30 cellular contexts compared by ENCODE assay signal in genomic region chr11:46234261-46234660, GRCh38. TPM values are rescaled to one million over a fixed set of nuclear protein-coding genes. Genes with fewer than 3 reads are reported as not detected.
DNase-seq lines count a peak whose midpoint lies in the region; ATAC-seq, FAIRE-seq and TF ChIP-seq lines count a peak whose summit lies in the region.
"Had no signal": no experiment of that assay in that cellular context is flagged by ENCODE, and none has a peak within 500 bp of the region (broad histone marks: within the 10 kb centered on the region; RNA-seq: fewer than 3 reads in every experiment).

No MANE protein-coding gene starts in this region.

- H3K27me3 ChIP-seq in IMR-90 (ENCODE audit: control insufficient read depth, insufficient read depth, low read length), result no peaks in the 10 kb centered on the region
- H3K27me3 ChIP-seq in K562 (ENCODE audit: control insufficient read depth in 2 of 2, insufficient read depth in 2 of 2, low read length in 2 of 2), result no peaks in the 10 kb centered on the region
- H3K27me3 ChIP-seq in breast epithelium, result no peaks in the 10 kb centered on the region
- H3K27me3 ChIP-seq: adrenal gland, body of pancreas, upper lobe of left lung had no signal

- DNase-seq in NCI-H1417 (lab: John Stamatoyannopoulos, UW) (peak in 2 of 3 experiments; percentile 13 to 64), NCI-H1417 treated with DMSO at 0.1 percent for 48 hours (lab: John Stamatoyannopoulos, UW) (no peak), IMR-90 (no peak), K562 (ENCODE audit: extremely low read depth in 1 of 4, low spot score in 3 of 4) (no peak), nephron progenitor cell (peak; percentile 66), NCI-H2081 treated with DMSO at 0.1 percent for 48 hours (lab: John Stamatoyannopoulos, UW) (no peak), breast epithelium (ENCODE audit: low spot score in 2 of 2) (no peak), T-helper 2 cell (no peak)
- DNase-seq: 8988T; activated CD4-positive, alpha-beta memory T cell treated with anti-CD3 and anti-CD28 coated beads for 36 hours; activated naive CD4-positive, alpha-beta T cell treated with anti-CD3 and anti-CD28 coated beads, Interleukin-2, amount 10 ng/mL, durations not matched to agents 7 days and 5 days; body of pancreas; Caco-2; DMS53; foreskin melanocyte; HCEC 1CT; Kasumi-1; kidney glomerular epithelial cell; lower lobe of right lung; natural killer cell; NCI-H187 treated with DMSO at 0.1 percent for 48 hours; NCI-H446 treated with DMSO at 0.1 percent for 48 hours; substantia nigra; upper lobe of left lung had no signal

- TF ChIP-seq RAD21 in IMR-90 (IDR thresholded peaks at IDR 0.05; ENCODE audit: low read length), result no peak
- no peak for TF ChIP-seq RAD21 in K562 (CRISPR knock-in tag; conservative IDR thresholded peaks at IDR 0.05 in 1 of 2, IDR thresholded peaks at IDR 0.05 in 1 of 2)

- H2AK9ac ChIP-seq in IMR-90 (replicated peaks; ENCODE audit: low read depth, low read length, poor library complexity), result no peak overlapping the region

- H3K9me1 ChIP-seq in IMR-90 (ENCODE audit: insufficient read depth, low read length), result peaks cover 3% of the 10 kb centered on the region; the same call in 1 of the 2 replicates
- no peaks in the 10 kb centered on the region for H3K9me1 ChIP-seq in K562 (ENCODE audit: control insufficient read depth, insufficient read depth, low read length)

- H4K91ac ChIP-seq in IMR-90 (ENCODE audit: insufficient read depth, low read depth, low read length), result no peak overlapping the region

- peak overlapping the region; percentile 55 for H3K4me3 Mint-ChIP-seq in nephron progenitor cell
- H3K4me3 Mint-ChIP-seq: activated CD4-positive, alpha-beta memory T cell treated with anti-CD3 and anti-CD28 coated beads for 36 hours; activated naive CD4-positive, alpha-beta T cell treated with anti-CD3 and anti-CD28 coated beads, Interleukin-2, amount 10 ng/mL, durations not matched to agents 7 days and 5 days; activated T-helper 1 cell treated with anti-CD3 and anti-CD28 coated beads, Interleukin-12 subunit alpha, Interleukin-12 subunit beta, Interleukin-2, Interleukin-4 antibody, amounts not matched to agents 30 ng/mL and 10 ng/mL and 1 ng/mL, durations not matched to agents 14 hours and 24 hours and 36 hours; natural killer cell; stimulated activated memory B cell treated with anti-CD40 and anti-IgM and Interleukin-4, amounts not matched to agents 10 μg/mL and 1 μg/mL and 100 μg/mL, for 72 hours had no signal

- H3K27me3 Mint-ChIP-seq in nephron progenitor cell (ENCODE audit: low read depth, poor library complexity), result peaks cover 25% of the 10 kb centered on the region

- H2BK20ac ChIP-seq in IMR-90 (ENCODE audit: low read depth, low read length), result no peak overlapping the region

- H4K20me1 ChIP-seq in IMR-90 (ENCODE audit: insufficient read depth, low read length) (no peaks in the 10 kb centered on the region), K562 (replicated peaks; ENCODE audit: control insufficient read depth, insufficient read depth, low read length) (no peaks in the 10 kb centered on the region)

- peaks cover 16% of the 10 kb centered on the region for H3K9me3 Mint-ChIP-seq in nephron progenitor cell
- H3K9me3 Mint-ChIP-seq: activated CD4-positive, alpha-beta memory T cell treated with anti-CD3 and anti-CD28 coated beads for 36 hours; activated naive CD4-positive, alpha-beta T cell treated with anti-CD3 and anti-CD28 coated beads, Interleukin-2, amount 10 ng/mL, durations not matched to agents 7 days and 5 days; activated T-helper 1 cell treated with anti-CD3 and anti-CD28 coated beads, Interleukin-12 subunit alpha, Interleukin-12 subunit beta, Interleukin-2, Interleukin-4 antibody, amounts not matched to agents 30 ng/mL and 10 ng/mL and 1 ng/mL, durations not matched to agents 14 hours and 24 hours and 36 hours; natural killer cell had no signal

- dilution Hi-C loops in IMR-90 (cut with HindIII; ENCODE audit: low sequenced_read_pairs, unreplicated experiment), result no loop called here

- H3K27ac Mint-ChIP-seq in nephron progenitor cell, result peak overlapping the region; percentile 18
- H3K27ac Mint-ChIP-seq: activated CD4-positive, alpha-beta memory T cell treated with anti-CD3 and anti-CD28 coated beads for 36 hours; activated naive CD4-positive, alpha-beta T cell treated with anti-CD3 and anti-CD28 coated beads, Interleukin-2, amount 10 ng/mL, durations not matched to agents 7 days and 5 days; activated T-helper 1 cell treated with anti-CD3 and anti-CD28 coated beads, Interleukin-12 subunit alpha, Interleukin-12 subunit beta, Interleukin-2, Interleukin-4 antibody, amounts not matched to agents 30 ng/mL and 10 ng/mL and 1 ng/mL, durations not matched to agents 14 hours and 24 hours and 36 hours; natural killer cell; stimulated activated memory B cell treated with anti-CD40 and anti-IgM and Interleukin-4, amounts not matched to agents 10 μg/mL and 1 μg/mL and 100 μg/mL, for 72 hours had no signal

- no peaks in the 10 kb centered on the region for H3K36me3 ChIP-seq in IMR-90 (ENCODE audit: control insufficient read depth, insufficient read depth, low read length)
- H3K36me3 ChIP-seq in K562 (ENCODE audit: control insufficient read depth, insufficient read depth, low read length), result no peaks in the 10 kb centered on the region
- no peaks in the 10 kb centered on the region for H3K36me3 ChIP-seq in breast epithelium
- H3K36me3 ChIP-seq: adrenal gland, lower lobe of right lung, upper lobe of left lung had no signal

- H3K18ac ChIP-seq in IMR-90 (ENCODE audit: low read depth, low read length), result no peak overlapping the region

- no peak for FAIRE-seq in K562 (lab: Jason Lieb, UNC)
- FAIRE-seq: GM12892 had no signal

- H3K79me1 ChIP-seq in IMR-90 (ENCODE audit: low read depth in 1 of 2, low read length in 2 of 2), result peaks cover 4 to 7% of the 10 kb centered on the region in 2 experiments; a peak in 3 of 4 replicates

- H3K14ac ChIP-seq in IMR-90 (replicated peaks; ENCODE audit: low read depth, low read length), result no peak overlapping the region; the same call in 1 of the 2 replicates

- ATAC-seq in IMR-90 (ENCODE audit: low read depth) (no peak), K562 (no peak)
- ATAC-seq: activated CD4-positive, CD25-positive, alpha-beta regulatory T cell treated with anti-CD3 and anti-CD28 coated beads, Interleukin-2, amount 50 U/mL, for 24 hours; body of pancreas; lower lobe of right lung; natural killer cell; stimulated activated memory B cell treated with anti-CD40 and anti-IgM and Interleukin-4, amounts not matched to agents 10 μg/mL and 1 μg/mL and 100 μg/mL, for 72 hours had no signal

- no peak overlapping the region for H2BK120ac ChIP-seq in IMR-90 (ENCODE audit: low read depth, low read length)

- H3K9ac ChIP-seq in IMR-90 (ENCODE audit: low read depth, low read length), result no peak overlapping the region
- peak overlapping the region in 1 of 2 experiments; percentile 14; a peak in 1 of 4 replicates for H3K9ac ChIP-seq in K562 (ENCODE audit: insufficient read depth in 1 of 2, low read depth in 2 of 2, low read length in 2 of 2)

- H3K23ac ChIP-seq in IMR-90 (ENCODE audit: low read depth, low read length), result no peak overlapping the region

- H3K4me2 ChIP-seq in IMR-90 (ENCODE audit: low read depth, low read length) (no peak overlapping the region), K562 (ENCODE audit: insufficient read depth, low read length) (no peak overlapping the region)

- H3K9me3 ChIP-seq in IMR-90 (ENCODE audit: control insufficient read depth, insufficient read depth, low read length) (peaks cover 2% of the 10 kb centered on the region; the same call in 1 of the 2 replicates), K562 (replicated peaks; ENCODE audit: control insufficient read depth, insufficient read depth, low read depth, low read length) (peaks cover 2% of the 10 kb centered on the region; the same call in 1 of the 2 replicates), breast epithelium (no peaks in the 10 kb centered on the region)
- H3K9me3 ChIP-seq: adrenal gland, body of pancreas, Caco-2, lower lobe of right lung, upper lobe of left lung had no signal

- in situ Hi-C loops in IMR-90 (cut with MboI; ENCODE audit: low sequenced_read_pairs) (no loop called here), K562 (cut with MboI) (no loop called here)

- H4K5ac ChIP-seq in IMR-90 (ENCODE audit: low read depth, low read length), result no peak overlapping the region

- intact Hi-C loops in IMR-90 (cut with micrococcal nuclease) (no loop called here), K562 (cut with micrococcal nuclease) (no loop called here), breast epithelium (cut with DNase I; ENCODE audit: low total_unique reads) (loop anchor here (10.0 kb wide), 1 partner anchor 81 kb away; no protein-coding TSS in a partner anchor)

- no peak overlapping the region for H4K8ac ChIP-seq in IMR-90 (ENCODE audit: low read depth in 2 of 2, low read length in 2 of 2)

- H2AK5ac ChIP-seq in IMR-90 (ENCODE audit: low read depth, low read length), result no peak overlapping the region

- no peak overlapping the region for H2BK5ac ChIP-seq in IMR-90 (ENCODE audit: low read depth, low read length, poor library complexity, severe bottlenecking)

- TF ChIP-seq EP300 in K562 (IDR thresholded peaks at IDR 0.05; ENCODE audit: low read length), result no peak

- peaks cover 8% of the 10 kb centered on the region; the same call in 2 of the 3 replicates for H3K79me2 ChIP-seq in K562 (ENCODE audit: control insufficient read depth, insufficient read depth, low read length)

- H3K4me1 Mint-ChIP-seq in nephron progenitor cell, result peaks cover 37% of the 10 kb centered on the region

- BruUV-seq in IMR-90 (replicated peaks; lab: Mats Ljungman, UMichigan), result no TSS peak
- no TSS peak for BruUV-seq in K562 (replicated peaks; lab: Mats Ljungman, UMichigan)

- 43% methylated on average over 8 of the region's 12 CpGs; no CpG with 5 or more reads in 1 of the 2 experiments for WGBS in IMR-90 (ENCODE audit: extremely low coverage in 2 of 2, insufficient read length in 1 of 2), 2 experiments
- 76% methylated on average over 12 of the region's 12 CpGs for WGBS in K562 (ENCODE audit: insufficient coverage, low coverage, missing lambda C conversion rate)

- H3K56ac ChIP-seq in IMR-90 (ENCODE audit: extremely low read depth, insufficient read depth, low read length), result no peak overlapping the region

- no peak for TF ChIP-seq POLR2A in IMR-90 (IDR thresholded peaks at IDR 0.05; ENCODE audit: low read depth, low read length)
- no peak for TF ChIP-seq POLR2A in K562 (conservative IDR thresholded peaks at IDR 0.05)
- no peak for TF ChIP-seq POLR2A in breast epithelium (IDR thresholded peaks at IDR 0.05)

- POLR2A ChIA-PET in IMR-90 (lab: Charles Lee; ENCODE audit: unreplicated experiment) (no interaction called here), K562 (lab: Yijun Ruan, JAX) (no interaction called here)

- no peak overlapping the region for H3K4me3 ChIP-seq in IMR-90 (ENCODE audit: insufficient read depth, low read depth, low read length)
- no peak overlapping the region for H3K4me3 ChIP-seq in K562
- no peak overlapping the region for H3K4me3 ChIP-seq in breast epithelium
- H3K4me3 ChIP-seq: adrenal gland, body of pancreas, lower lobe of right lung, upper lobe of left lung had no signal

- no peak overlapping the region for H3K4ac ChIP-seq in IMR-90 (ENCODE audit: low read depth, low read length)

- H3K27ac ChIP-seq in IMR-90 (ENCODE audit: insufficient read depth, low read length) (no peak overlapping the region), K562 (ENCODE audit: extremely low read depth, low read depth, low read length) (no peak overlapping the region), breast epithelium (no peak overlapping the region)
- H3K27ac ChIP-seq: adrenal gland, body of pancreas, C4-2B, lower lobe of right lung, upper lobe of left lung had no signal

- TF ChIP-seq CTCF in IMR-90 (conservative IDR thresholded peaks at IDR 0.05; ENCODE audit: low read depth, low read length) (no peak), K562 (IDR thresholded peaks at IDR 0.05 in 2 of 3, conservative IDR thresholded peaks at IDR 0.05 in 1 of 3; ENCODE audit: insufficient read depth in 2 of 3, low read depth in 1 of 3, low read length in 3 of 3) (no peak), nephron progenitor cell (IDR thresholded peaks at IDR 0.05) (no peak), breast epithelium (IDR thresholded peaks at IDR 0.05) (no peak)

- H2AFZ ChIP-seq in IMR-90 (replicated peaks; ENCODE audit: low read length, poor library complexity) (peak overlapping the region; percentile 47), K562 (ENCODE audit: low read depth, low read length) (peak overlapping the region; percentile 18; the same call in 1 of the 2 replicates)

- CTCF ChIA-PET in IMR-90 (lab: Yijun Ruan, JAX) (no interaction called here), K562 (lab: Yijun Ruan, JAX; ENCODE audit: low intra/inter-chr PET ratio) (no interaction called here)

- no peaks in the 10 kb centered on the region for H3K36me3 Mint-ChIP-seq in nephron progenitor cell (ENCODE audit: low read depth)
- H3K36me3 Mint-ChIP-seq: activated CD4-positive, alpha-beta memory T cell treated with anti-CD3 and anti-CD28 coated beads for 36 hours; activated naive CD4-positive, alpha-beta T cell treated with anti-CD3 and anti-CD28 coated beads, Interleukin-2, amount 10 ng/mL, durations not matched to agents 7 days and 5 days; natural killer cell had no signal

- no peak overlapping the region for H2BK15ac ChIP-seq in IMR-90 (ENCODE audit: low read depth, low read length)

- H3K4me1 ChIP-seq in IMR-90 (ENCODE audit: control insufficient read depth, insufficient read depth, low read length) (peaks cover 13% of the 10 kb centered on the region), K562 (replicated peaks in 1 of 2; ENCODE audit: control insufficient read depth in 2 of 2, insufficient read depth in 2 of 2, low read length in 2 of 2) (peaks cover 21 to 29% of the 10 kb centered on the region in 2 experiments), breast epithelium (peaks cover 0 to 9% of the 10 kb centered on the region in 2 donors)
- H3K4me1 ChIP-seq: Caco-2 had no signal

RNA-seq across cellular contexts. Expression of gene CREB3L1, which starts 43.2 kb away (rescaled TPM):
- total RNA-seq in IMR-90 (2012; rRNA removed) (8.1 and 10.0 TPM in 2 replicates), K562 (2014; rRNA removed) (4.1 and 7.1 TPM in 2 replicates), K562 (2014; rRNA removed; fragmentation: Illumina TruSeq; extraction: Trizol) (3.7 and 5.2 TPM in 2 replicates), K562 (2015; rRNA removed; fragmentation: Illumina TruSeq; extraction: Trizol) (2.4 and 5.5 TPM in 2 replicates), K562 (2021) (24.9 and 27.6 TPM in 2 replicates), breast epithelium (1 to 10 TPM; 1.6 to 5.1 (median 2.0) TPM)
- polyA plus RNA-seq in IMR-90 (2012; rRNA removed) (76.9 and 82.3 TPM in 2 replicates), K562 (2011; rRNA removed) (1.3 and 3.0 TPM in 2 replicates), K562 (2014; fragmentation: Illumina TruSeq; extraction: Trizol) (16.2 and 20.5 TPM in 2 replicates), K562 (2014; fragmentation: Nextera tagmentation; extraction: Ambion mirVana) (1 to 10 TPM; 1.2 to 1.4 TPM), K562 (2014; rRNA removed) (4.9 and 5.3 TPM in 2 replicates)
- 85.0 and 112 TPM in 2 replicates for polyA plus RNA-seq in IMR-90 (2012; cell fraction: cytosol; rRNA removed)
- polyA plus RNA-seq in IMR-90 (2012; cell fraction: nucleus; rRNA removed; ENCODE audit: low replicate concordance), result 50.1 and 52.2 TPM in 2 replicates
- total RNA-seq in K562 (2011; cell fraction: chromatin; rRNA removed; ENCODE audit: low replicate concordance), result 19.2 and 27.7 TPM in 2 replicates
- total RNA-seq in K562 (2011; cell fraction: nucleolus; rRNA removed), result 19.9 and 20.2 TPM in 2 replicates
- 24.8 and 32.7 TPM in 2 replicates for total RNA-seq in K562 (2011; cell fraction: nucleoplasm; rRNA removed)
- polyA plus RNA-seq in K562 (2011; cell fraction: cytosol; rRNA removed), result 2.3 and 2.9 TPM in 2 replicates
- polyA plus RNA-seq in K562 (2011; cell fraction: nucleus; rRNA removed), result 4.5 and 7.2 TPM in 2 replicates
- polyA plus RNA-seq in K562 (2012), result 17.1 and 21.9 TPM in 2 replicates
- polyA minus RNA-seq in K562 (2011; rRNA and poly(A)+ RNA removed), result 4.1 and 4.8 TPM in 2 replicates
- polyA minus RNA-seq in K562 (2011; cell fraction: cytosol; rRNA and poly(A)+ RNA removed), result 15.2 and 25.1 TPM in 2 replicates
- 3.4 and 5.2 TPM in 2 replicates for polyA minus RNA-seq in K562 (2011; cell fraction: nucleus; rRNA and poly(A)+ RNA removed)
- total RNA-seq: activated CD4-positive, alpha-beta memory T cell treated with anti-CD3 and anti-CD28 coated beads for 36 hours; natural killer cell had no signal

Comparison
In these comparisons a context has a peak if more than half of its experiments do, and no peak if none do; other contexts are left out.
1. DNase-seq: peak in NCI-H1417 (2 of 3) and nephron progenitor cell (single experiment); none in NCI-H1417 treated with DMSO at 0.1 percent for 48 hours (single experiment), IMR-90 (single experiment), K562 (0 of 4), NCI-H2081 treated with DMSO at 0.1 percent for 48 hours (single experiment), breast epithelium (0 of 2) and T-helper 2 cell (0 of 5).